In genomic region chr9:134747951-134748489, GRCh38 we compare ENCODE assay signal across 29 cellular contexts.
"Had no signal": no experiment of that assay in that cellular context is flagged by ENCODE, and none has a peak within 500 bp of the region (broad histone marks: within the 10 kb centered on the region; RNA-seq: fewer than 3 reads in every experiment).

No MANE protein-coding gene starts in this region.

- ATAC-seq: activated CD4-positive, alpha-beta T cell treated with anti-CD3 and anti-CD28 coated beads for 36 hours; activated T-helper 17 cell treated with anti-CD3 and anti-CD28 coated beads, Interleukin-2, amount 50 U/mL, for 72 hours; Panc1 had no signal

- DNase-seq: activated CD4-positive, alpha-beta memory T cell treated with anti-CD3 and anti-CD28 coated beads, Interleukin-2, amount 10 ng/mL, durations not matched to agents 7 days and 5 days; activated CD4-positive, alpha-beta T cell treated with anti-CD3 and anti-CD28 coated beads for 36 hours; activated CD4-positive, alpha-beta T cell treated with anti-CD3 and anti-CD28 coated beads, Interleukin-2, amount 50 U/mL, for 1 hour; activated gamma-delta T cell; activated naive CD4-positive, alpha-beta T cell treated with anti-CD3 and anti-CD28 coated beads for 36 hours; activated T-cell treated with anti-CD3 and anti-CD28 coated beads for 4 hours; activated T-cell treated with anti-CD3 and anti-CD28 coated beads, Interleukin-2, amount 50 U/mL, for 48 hours; amygdala; NCI-H1417 treated with DMSO at 0.1 percent for 48 hours; NCI-H1694; NCI-H2029; NCI-H2107; NCI-H226; NCI-H510A; NK-92 treated with Interleukin-12 subunit alpha and Interleukin-12 subunit beta, amount 100 ng/mL, for 24 hours; OCI-M1; Right ventricle myocardium superior; RPMI8226; SK-N-SH; T-helper 1 cell; WERI-Rb-1 had no signal

- H3K27me3 Mint-ChIP-seq: activated CD4-positive, alpha-beta memory T cell treated with anti-CD3 and anti-CD28 coated beads, Interleukin-2, amount 10 ng/mL, durations not matched to agents 7 days and 5 days; activated CD4-positive, alpha-beta T cell treated with anti-CD3 and anti-CD28 coated beads for 36 hours; activated naive CD8-positive, alpha-beta T cell; activated T-helper 17 cell treated with anti-CD3 and anti-CD28 coated beads, Interleukin-2, amount 50 U/mL, for 72 hours had no signal

- H3K9ac ChIP-seq: SK-N-SH had no signal

- H3K27ac ChIP-seq: cardiac muscle cell, SJCRH30, WERI-Rb-1 had no signal

- H3K4me2 ChIP-seq: SK-N-SH had no signal

- H3K4me3 ChIP-seq: cardiac muscle cell, SJCRH30 had no signal

- H3K36me3 Mint-ChIP-seq: activated naive CD8-positive, alpha-beta T cell had no signal

- H3K4me3 Mint-ChIP-seq: activated CD4-positive, alpha-beta memory T cell treated with anti-CD3 and anti-CD28 coated beads, Interleukin-2, amount 10 ng/mL, durations not matched to agents 7 days and 5 days; activated CD4-positive, alpha-beta T cell treated with anti-CD3 and anti-CD28 coated beads for 36 hours; activated naive CD4-positive, alpha-beta T cell treated with anti-CD3 and anti-CD28 coated beads for 36 hours; activated naive CD8-positive, alpha-beta T cell; activated T-helper 17 cell treated with anti-CD3 and anti-CD28 coated beads, Interleukin-2, amount 50 U/mL, for 72 hours; brain had no signal

- H3K9me3 ChIP-seq: SJCRH30, SK-N-SH had no signal

- H3K4me1 Mint-ChIP-seq: activated CD4-positive, alpha-beta memory T cell treated with anti-CD3 and anti-CD28 coated beads, Interleukin-2, amount 10 ng/mL, durations not matched to agents 7 days and 5 days; activated CD4-positive, alpha-beta T cell treated with anti-CD3 and anti-CD28 coated beads for 36 hours; activated T-helper 17 cell treated with anti-CD3 and anti-CD28 coated beads, Interleukin-2, amount 50 U/mL, for 72 hours had no signal

- H3K27me3 ChIP-seq: cardiac muscle cell, SJCRH30 had no signal

- H3K27ac Mint-ChIP-seq: activated CD4-positive, alpha-beta memory T cell treated with anti-CD3 and anti-CD28 coated beads, Interleukin-2, amount 10 ng/mL, durations not matched to agents 7 days and 5 days; activated CD4-positive, alpha-beta T cell treated with anti-CD3 and anti-CD28 coated beads for 36 hours; activated naive CD4-positive, alpha-beta T cell treated with anti-CD3 and anti-CD28 coated beads for 36 hours; activated naive CD8-positive, alpha-beta T cell; activated T-helper 17 cell treated with anti-CD3 and anti-CD28 coated beads, Interleukin-2, amount 50 U/mL, for 72 hours; brain had no signal

- FAIRE-seq: astrocyte, colon had no signal
